11 cellular contexts compared by ENCODE assay signal in the genomic region with DNA sequence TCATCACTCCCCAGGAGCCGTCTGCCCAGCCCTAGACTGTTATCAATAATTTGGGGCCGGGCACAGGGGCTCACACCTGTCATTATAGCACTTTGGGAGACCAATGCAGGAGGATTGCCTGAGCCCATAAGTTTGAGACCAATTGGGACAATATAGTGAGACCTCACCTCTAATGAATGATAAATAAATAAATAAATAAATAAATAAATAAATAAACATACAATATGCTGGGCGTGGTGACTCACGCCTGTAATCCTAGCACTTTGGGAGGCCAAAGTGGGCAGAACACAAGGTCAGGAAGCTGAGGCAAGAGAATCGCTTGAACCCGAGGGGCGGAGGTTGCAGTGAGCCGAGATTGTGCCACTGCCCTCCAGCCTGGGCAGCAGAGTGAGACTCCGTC. TPM values are rescaled to one million over a fixed set of nuclear protein-coding genes. Genes with fewer than 3 reads are reported as not detected.
"Had no signal": no experiment of that assay in that cellular context is flagged by ENCODE, and none has a peak within 500 bp of the region (broad histone marks: within the 10 kb centered on the region; RNA-seq: fewer than 3 reads in every experiment).

No MANE protein-coding gene starts in this region.

RNA-seq across cellular contexts. Expression of a gene that starts 25.5 kb away (rescaled TPM):
- total RNA-seq: PC-3, PC-9, Peyer's patch, Right ventricle myocardium inferior, Right ventricle myocardium superior, RPMI7951, SJCRH30, SJSA1, SK-MEL-5, T-cell had no signal
- polyA plus RNA-seq: SK-N-SH had no signal
